9 cellular contexts compared by ENCODE assay signal in genomic region chr10:80497187-80498038, GRCh38. TPM values are rescaled to one million over a fixed set of nuclear protein-coding genes. Genes with fewer than 3 reads are reported as not detected.
DNase-seq lines count a peak whose midpoint lies in the region; ATAC-seq, FAIRE-seq and TF ChIP-seq lines count a peak whose summit lies in the region.
"Had no signal": no experiment of that assay in that cellular context is flagged by ENCODE, and none has a peak within 500 bp of the region (broad histone marks: within the 10 kb centered on the region; RNA-seq: fewer than 3 reads in every experiment).

No MANE protein-coding gene starts in this region.

- H2BK5ac ChIP-seq in H1 (ENCODE audit: low read depth, low read length), result no peak overlapping the region

- no peak overlapping the region for H2BK12ac ChIP-seq in H1 (ENCODE audit: low read depth, low read length)

- TF ChIP-seq CTCF in H1 (IDR thresholded peaks at IDR 0.05; ENCODE audit: control extremely low read depth in 1 of 3, insufficient read depth in 1 of 3, low read depth in 1 of 3, low read length in 3 of 3), result no peak

- no peak for TF ChIP-seq POLR2A in H1 (IDR thresholded peaks at IDR 0.05; ENCODE audit: control extremely low read depth in 1 of 2, low read depth in 2 of 2, low read length in 2 of 2)

- peak; percentile 34 for DNase-seq in Ammon's horn (ENCODE audit: low spot score)
- DNase-seq in RPMI7951 (ENCODE audit: low read depth), result peak; percentile 87
- no peak for DNase-seq in H1 (ENCODE audit: low read depth in 1 of 2, low spot score in 2 of 2)
- no peak for DNase-seq in frontal cortex (ENCODE audit: low spot score in 2 of 2)
- DNase-seq in HPDE6-E6E7 (ENCODE audit: extremely low spot score), result no peak
- DNase-seq: stimulated activated CD4-positive, alpha-beta T cell treated with anti-CD3 and anti-CD28 coated beads, Interleukin-4, amount 100 ng/mL, for 1 hour had no signal

- H4K8ac ChIP-seq in H1 (ENCODE audit: extremely low read depth, insufficient read depth, low read length), result no peak overlapping the region

- 75% methylated on average over 7 of the region's 7 CpGs; no CpG with 5 or more reads in 1 of the 2 experiments for WGBS in H1 (ENCODE audit: extremely low coverage in 1 of 2, insufficient coverage in 1 of 2, insufficient read length in 1 of 2, insufficient replicate concordance in 2 of 2, low coverage in 1 of 2, low lambda C conversion rate in 2 of 2, missing lambda C conversion rate in 1 of 2), 2 experiments

- H3K4me2 ChIP-seq in H1 (ENCODE audit: insufficient read depth in 1 of 2, low read depth in 2 of 2, low read length in 2 of 2), result no peak overlapping the region

- no peak overlapping the region for H3K23ac ChIP-seq in H1 (ENCODE audit: insufficient read length)

- no peak overlapping the region for H3K9ac ChIP-seq in H1 (replicated peaks in 1 of 4; ENCODE audit: extremely low read depth in 1 of 4, low read depth in 3 of 4, low read length in 3 of 4)

- H4K91ac ChIP-seq in H1 (replicated peaks; ENCODE audit: insufficient read length, low read length), result no peak overlapping the region

- no peaks in the 10 kb centered on the region for H3K9me3 ChIP-seq in H1 (ENCODE audit: insufficient read depth in 2 of 2, low read depth in 1 of 2, low read length in 1 of 2)
- H3K9me3 ChIP-seq in muscle layer of duodenum (ENCODE audit: control insufficient read depth in 1 of 2, low read length in 2 of 2), result no peaks in the 10 kb centered on the region

- H3K4me1 ChIP-seq in H1 (replicated peaks in 1 of 4; ENCODE audit: control insufficient read depth in 3 of 4, insufficient read depth in 4 of 4, low read length in 3 of 4), result peaks cover 0 to 17% (median 10%) of the 10 kb centered on the region in 4 experiments; a peak in 6 of 7 replicates
- peaks cover 59 to 62% of the 10 kb centered on the region in 2 donors for H3K4me1 ChIP-seq in muscle layer of duodenum (ENCODE audit: control insufficient read depth in 1 of 2, insufficient read depth in 2 of 2, low read length in 2 of 2)

- no peak for FAIRE-seq in H1 (lab: Jason Lieb, UNC)
- no peak for FAIRE-seq in frontal cortex (lab: Jason Lieb, UNC)

- no peak overlapping the region for H2BK20ac ChIP-seq in H1 (ENCODE audit: low read length)

- no peak overlapping the region for H4K5ac ChIP-seq in H1 (ENCODE audit: insufficient read length, low read depth, low read length)

- H3K27me3 ChIP-seq in H1 (replicated peaks in 1 of 4; ENCODE audit: control insufficient read depth in 3 of 4, extremely low read depth in 1 of 4, insufficient read depth in 3 of 4, low read length in 3 of 4) (no peaks in the 10 kb centered on the region), muscle layer of duodenum (ENCODE audit: low read depth, low read length) (no peaks in the 10 kb centered on the region)

- H3K14ac ChIP-seq in H1 (ENCODE audit: insufficient read length), result no peak overlapping the region

- no peak overlapping the region for H2AFZ ChIP-seq in H1 (ENCODE audit: low read length)

- peaks cover 9% of the 10 kb centered on the region for H3K79me1 ChIP-seq in H1 (ENCODE audit: low read depth, low read length)

- no peaks in the 10 kb centered on the region for H3K36me3 ChIP-seq in H1 (ENCODE audit: control insufficient read depth in 2 of 4, insufficient read depth in 4 of 4, low read length in 3 of 4)
- H3K36me3 ChIP-seq in muscle layer of duodenum (ENCODE audit: control insufficient read depth in 1 of 2, insufficient read depth in 2 of 2, low read length in 2 of 2), result no peaks in the 10 kb centered on the region

- TF ChIP-seq RAD21 in H1 (IDR thresholded peaks at IDR 0.05 in 1 of 2, conservative IDR thresholded peaks at IDR 0.05 in 1 of 2; ENCODE audit: low read depth in 2 of 2, low read length in 2 of 2), result no peak

- POLR2A ChIA-PET in H1 (lab: Charles Lee; ENCODE audit: partially characterized antibody), result interaction anchor here (0.7 to 1.1 kb wide), 2 partner anchors 8 to 12 kb away, joined by 3 read pairs; no protein-coding TSS in a partner anchor

- H3K4me3 ChIP-seq in H1 (ENCODE audit: extremely low read depth in 1 of 4, insufficient read depth in 2 of 4, low read depth in 3 of 4, low read length in 4 of 4) (no peak overlapping the region), muscle layer of duodenum (ENCODE audit: low read depth in 1 of 2, low read length in 2 of 2) (peak overlapping the region in 1 of 2 donors; percentile 3)

- H3K79me2 ChIP-seq in H1 (ENCODE audit: control insufficient read depth in 1 of 2, insufficient read depth in 2 of 2, low read length in 2 of 2), result peaks cover 4 to 85% of the 10 kb centered on the region in 2 experiments; a peak in 3 of 4 replicates

- H3K56ac ChIP-seq in H1 (replicated peaks; ENCODE audit: insufficient read length, low read depth, low read length), result no peak overlapping the region

- no peak overlapping the region for H3K4ac ChIP-seq in H1 (replicated peaks; ENCODE audit: insufficient read length, low read depth, low read length)

- no peak overlapping the region for H2BK15ac ChIP-seq in H1 (ENCODE audit: low read length)

- no peak overlapping the region for H2BK120ac ChIP-seq in H1 (replicated peaks; ENCODE audit: low read depth, low read length)

- H4K20me1 ChIP-seq in H1 (replicated peaks in 1 of 2; ENCODE audit: control insufficient read depth in 1 of 2, insufficient read depth in 2 of 2, low read length in 2 of 2), result peaks cover 11 to 19% of the 10 kb centered on the region in 2 experiments

- H3K27ac ChIP-seq in H1 (ENCODE audit: low read depth, low read length) (no peak overlapping the region), muscle layer of duodenum (ENCODE audit: low read length) (peak overlapping the region; percentile 91)

- TF ChIP-seq EP300 in H1 (IDR thresholded peaks at IDR 0.05; ENCODE audit: borderline replicate concordance in 1 of 2, low read depth in 2 of 2, low read length in 2 of 2), result no peak

- CTCF ChIA-PET in H1 (lab: Charles Lee; ENCODE audit: partially characterized antibody), result interaction anchor here (0.9 to 21.9 kb wide), 7 partner anchors 8 to 98 kb away, joined by 3 to 1263 read pairs (median 4); partner anchors contain the start of gene TSPAN14

- no peaks in the 10 kb centered on the region for H3K23me2 ChIP-seq in H1 (ENCODE audit: low read depth, low read length)

- ATAC-seq in GM19351 (IDR thresholded peaks at IDR 0.05; ENCODE audit: unreplicated experiment) (no peak), GM21381 (IDR thresholded peaks at IDR 0.05; ENCODE audit: unreplicated experiment) (no peak)

- H3K18ac ChIP-seq in H1 (ENCODE audit: extremely low read depth, low read length), result peak overlapping the region; percentile 13; the same call in 1 of the 2 replicates

- no peak overlapping the region for H2AK5ac ChIP-seq in H1 (ENCODE audit: low read depth, low read length)

TF ChIP-seq in H1, 55 proteins besides CTCF, POLR2A, EP300 and RAD21 (continues in another document):
- no peak for TF ChIP-seq RNF2 (IDR thresholded peaks at IDR 0.05; ENCODE audit: borderline replicate concordance, low read depth, low read length, missing control alignments, poor library complexity, severe bottlenecking)
- no peak for TF ChIP-seq POLR2AphosphoS5 (IDR thresholded peaks at IDR 0.05; ENCODE audit: low read depth, low read length)
- TF ChIP-seq HDAC2 (IDR thresholded peaks at IDR 0.05; ENCODE audit: borderline replicate concordance in 1 of 2, low read depth in 2 of 2, low read length in 2 of 2), result no peak
- TF ChIP-seq SP2 (IDR thresholded peaks at IDR 0.05; ENCODE audit: low read length), result no peak
- no peak for TF ChIP-seq RBBP5 (IDR thresholded peaks at IDR 0.05; ENCODE audit: borderline replicate concordance, low read depth, low read length)
- TF ChIP-seq YY1 (IDR thresholded peaks at IDR 0.05; ENCODE audit: low read depth, low read length), result no peak
- TF ChIP-seq ZNF274 (IDR thresholded peaks at IDR 0.05; ENCODE audit: borderline replicate concordance, extremely low read depth, low read length), result no peak
- TF ChIP-seq JUN (IDR thresholded peaks at IDR 0.05; ENCODE audit: low read depth, low read length), result no peak
- TF ChIP-seq SIRT6 (IDR thresholded peaks at IDR 0.05; ENCODE audit: low read length), result no peak
- TF ChIP-seq HDAC6 (IDR thresholded peaks at IDR 0.05; ENCODE audit: low read depth, low read length), result no peak

RNA-seq across cellular contexts. Expression of gene SH2D4B, which starts 40.3 kb away (rescaled TPM):
- total RNA-seq in RPMI7951 (2014; rRNA removed; shearing (Covaris generic)), result 0.10 TPM in 1 of 2 replicates, not detected in the other
- total RNA-seq in H1 (2021; fragmentation: NEBNext Ultra II Directional; extraction: Animal tissue kit (Norgen Biotek cat#: 25700)), result 0.10 and 0.13 TPM in 2 replicates
- 0.06 TPM in 1 of 2 replicates, not detected in the other for polyA plus RNA-seq in H1 (2011; rRNA removed)
- 0.04 TPM for polyA plus RNA-seq in H1 (2011; cell fraction: cytosol; rRNA removed)
- polyA plus RNA-seq in H1 (2011; cell fraction: nucleus; rRNA removed), result not detected
- 0.09 to 0.12 TPM in 2 of 4 replicates, not detected in the others for polyA plus RNA-seq in H1 (2012, experiment 1 of 2)
- polyA plus RNA-seq in H1 (2012, experiment 2 of 2), result not detected
- 0.04 TPM for polyA plus RNA-seq in H1 (2013, experiment 1 of 2)
- 0.02 TPM for polyA plus RNA-seq in H1 (2013, experiment 2 of 2)
- polyA minus RNA-seq in H1 (2011; rRNA and poly(A)+ RNA removed), result 0.09 TPM in 1 of 2 replicates, not detected in the other
- not detected for polyA minus RNA-seq in H1 (2011; cell fraction: cytosol; rRNA and poly(A)+ RNA removed)
- not detected for polyA minus RNA-seq in H1 (2011; cell fraction: nucleus; rRNA and poly(A)+ RNA removed)
- 1.2 TPM for total RNA-seq in frontal cortex

RNA-seq across cellular contexts. Expression of gene TSPAN14, which starts 43.3 kb away (rescaled TPM):
- 56.4 and 67.0 TPM in 2 replicates for total RNA-seq in RPMI7951 (2014; rRNA removed; shearing (Covaris generic))
- total RNA-seq in H1 (2021; fragmentation: NEBNext Ultra II Directional; extraction: Animal tissue kit (Norgen Biotek cat#: 25700)), result 57.8 and 57.9 TPM in 2 replicates
- 47.4 and 54.7 TPM in 2 replicates for polyA plus RNA-seq in H1 (2011; rRNA removed)
- polyA plus RNA-seq in H1 (2011; cell fraction: cytosol; rRNA removed), result 38.1 TPM
- 50.9 TPM for polyA plus RNA-seq in H1 (2011; cell fraction: nucleus; rRNA removed)
- 43.5 to 60.8 TPM (median 54.3 TPM) in 4 replicates for polyA plus RNA-seq in H1 (2012, experiment 1 of 2)
- 45.7 TPM for polyA plus RNA-seq in H1 (2012, experiment 2 of 2)
- polyA plus RNA-seq in H1 (2013, experiment 1 of 2), result 39.1 TPM
- polyA plus RNA-seq in H1 (2013, experiment 2 of 2), result 41.9 TPM
- polyA minus RNA-seq in H1 (2011; rRNA and poly(A)+ RNA removed), result 35.5 and 41.7 TPM in 2 replicates
- polyA minus RNA-seq in H1 (2011; cell fraction: cytosol; rRNA and poly(A)+ RNA removed), result 29.9 TPM
- polyA minus RNA-seq in H1 (2011; cell fraction: nucleus; rRNA and poly(A)+ RNA removed), result 26.0 TPM
- total RNA-seq in frontal cortex, result 17.9 TPM

Comparison
In these comparisons a context has a peak if more than half of its experiments do, and no peak if none do; other contexts are left out.
1. DNase-seq: peak in Ammon's horn (single experiment) and RPMI7951 (single experiment); none in H1 (0 of 2), frontal cortex (0 of 2) and HPDE6-E6E7 (single experiment).